ENCODE assay signal across 18 cellular contexts in genomic region chr7:80187727-80188126, GRCh38.
"Had no signal": no experiment of that assay in that cellular context is flagged by ENCODE, and none has a peak within 500 bp of the region (broad histone marks: within the 10 kb centered on the region; RNA-seq: fewer than 3 reads in every experiment).

No MANE protein-coding gene starts in this region.

- H3K4me1 Mint-ChIP-seq: activated naive CD8-positive, alpha-beta T cell treated with anti-CD3 and anti-CD28 coated beads, Interleukin-2, amount 50 U/mL, for 24 hours had no signal

- H3K27me3 Mint-ChIP-seq: activated naive CD8-positive, alpha-beta T cell treated with anti-CD3 and anti-CD28 coated beads, Interleukin-2, amount 50 U/mL, for 24 hours; stimulated activated naive CD8-positive, alpha-beta T cell treated with anti-CD3 and anti-CD28 coated beads, Interleukin-15, amount 100 ng/mL, for 72 hours had no signal

- H3K4me3 ChIP-seq: cardiac muscle cell, colonic mucosa, lower lobe of right lung, sigmoid colon, spleen, transverse colon, vagina had no signal

- H3K4me1 ChIP-seq: colonic mucosa, lower lobe of right lung, spleen had no signal

- H3K27me3 ChIP-seq: cardiac muscle cell, colonic mucosa, sigmoid colon, spleen, transverse colon, vagina had no signal

- DNase-seq: activated CD4-positive, alpha-beta T cell treated with anti-CD3 and anti-CD28 coated beads for 1 hour; activated CD4-positive, alpha-beta T cell treated with anti-CD3 and anti-CD28 coated beads, Interleukin-2, amount 50 U/mL, for 4 hours; activated naive CD4-positive, alpha-beta T cell treated with Interleukin-2 at 50 U/mL for 16 hours; activated naive CD8-positive, alpha-beta T cell treated with anti-CD3 and anti-CD28 coated beads, Interleukin-2, amount 50 U/mL, for 24 hours; activated T-cell treated with anti-CD3 and anti-CD28 coated beads for 4 hours; colonic mucosa; effector CD4-positive, alpha-beta T cell; foreskin fibroblast; hippocampal formation; lower lobe of right lung; sigmoid colon; spleen; stimulated activated naive CD8-positive, alpha-beta T cell treated with anti-CD3 and anti-CD28 coated beads, Interleukin-15, amount 100 ng/mL, for 72 hours; transverse colon had no signal

- H3K9me3 Mint-ChIP-seq: activated naive CD8-positive, alpha-beta T cell treated with anti-CD3 and anti-CD28 coated beads, Interleukin-2, amount 50 U/mL, for 24 hours; mesothelial cell of epicardium; neural crest cell; stimulated activated naive CD8-positive, alpha-beta T cell treated with anti-CD3 and anti-CD28 coated beads, Interleukin-15, amount 100 ng/mL, for 72 hours had no signal

- H3K9me3 ChIP-seq: colonic mucosa, lower lobe of right lung, sigmoid colon, spleen, transverse colon, vagina had no signal

- H3K27ac Mint-ChIP-seq: activated naive CD8-positive, alpha-beta T cell treated with anti-CD3 and anti-CD28 coated beads, Interleukin-2, amount 50 U/mL, for 24 hours; stimulated activated naive CD8-positive, alpha-beta T cell treated with anti-CD3 and anti-CD28 coated beads, Interleukin-15, amount 100 ng/mL, for 72 hours had no signal

- ATAC-seq: activated naive CD8-positive, alpha-beta T cell treated with anti-CD3 and anti-CD28 coated beads, Interleukin-2, amount 50 U/mL, for 24 hours; lower lobe of right lung; stimulated activated naive CD8-positive, alpha-beta T cell treated with anti-CD3 and anti-CD28 coated beads, Interleukin-15, amount 100 ng/mL, for 72 hours had no signal

- H3K27ac ChIP-seq: cardiac muscle cell, colonic mucosa, lower lobe of right lung, spleen, transverse colon, vagina had no signal

- H3K36me3 ChIP-seq: colonic mucosa, lower lobe of right lung, sigmoid colon, spleen, transverse colon, vagina had no signal

- H3K4me3 Mint-ChIP-seq: activated naive CD8-positive, alpha-beta T cell treated with anti-CD3 and anti-CD28 coated beads, Interleukin-2, amount 50 U/mL, for 24 hours; mesothelial cell of epicardium; neural crest cell; stimulated activated naive CD8-positive, alpha-beta T cell treated with anti-CD3 and anti-CD28 coated beads, Interleukin-15, amount 100 ng/mL, for 72 hours had no signal
